In genomic region chr3:59321881-59322540, GRCh38 we compare ENCODE assay signal across 18 cellular contexts.
DNase-seq lines count a peak whose midpoint lies in the region; ATAC-seq and TF ChIP-seq lines count a peak whose summit lies in the region.
"Had no signal": no experiment of that assay in that cellular context is flagged by ENCODE, and none has a peak within 500 bp of the region (broad histone marks: within the 10 kb centered on the region; RNA-seq: fewer than 3 reads in every experiment).

No MANE protein-coding gene starts in this region.

- ATAC-seq in left ventricle myocardium superior, result no peak
- ATAC-seq: GM12878 had no signal

- intact Hi-C loops in left ventricle myocardium superior (cut with micrococcal nuclease), result no loop called here

- in situ Hi-C loops in astrocyte of the cerebellum (cut with HindIII; ENCODE audit: low sequenced_read_pairs), result no loop called here

- peak; percentile 6 for DNase-seq in GM04504 (ENCODE audit: low read depth)
- peak; percentile 26 for DNase-seq in NCI-H2227 (lab: John Stamatoyannopoulos, UW; ENCODE audit: unreplicated experiment)
- DNase-seq in astrocyte of the cerebellum (ENCODE audit: low read depth), result peak; percentile 27
- peak; percentile 98 for DNase-seq in renal cortical epithelial cell (ENCODE audit: low read depth)
- DNase-seq in NOMO-1 treated with dmso at 0.1 percent for 144 hours (lab: John Stamatoyannopoulos, UW; ENCODE audit: unreplicated experiment), result no peak
- no peak for DNase-seq in stimulated activated naive CD4-positive, alpha-beta T cell treated with Interleukin-2 at 50 U/mL for 16 hours (lab: John Stamatoyannopoulos, UW)
- no peak for DNase-seq in left ventricle myocardium superior
- DNase-seq: DMS 273 treated with DMSO at 0.1 percent for 48 hours, HFFc6, KG1, MG63, NCI-H1105, NCI-H1930, NCI-H2171, NCI-H510A, RPMI8226 had no signal

- no peak for TF ChIP-seq CTCF in astrocyte of the cerebellum (IDR thresholded peaks at IDR 0.05; ENCODE audit: low read depth, low read length, missing control alignments)

- H3K4me3 ChIP-seq in astrocyte of the cerebellum (ENCODE audit: low read depth, low read length), result no peak overlapping the region
- H3K4me3 ChIP-seq: BLaER1 treated with 17β-estradiol and CSF1 and Interleukin-3, amounts not matched to agents 10 nM and 100 nM; GM12878; MG63 had no signal

Comparison
In these comparisons a context has a peak if more than half of its experiments do, and no peak if none do; other contexts are left out.
1. DNase-seq: peak in GM04504 (single experiment), NCI-H2227 (single experiment), astrocyte of the cerebellum (single experiment) and renal cortical epithelial cell (single experiment); none in NOMO-1 treated with dmso at 0.1 percent for 144 hours (single experiment), stimulated activated naive CD4-positive, alpha-beta T cell treated with Interleukin-2 at 50 U/mL for 16 hours (single experiment) and left ventricle myocardium superior (single experiment).